ENCODE assay signal across 9 cellular contexts in the genomic region with DNA sequence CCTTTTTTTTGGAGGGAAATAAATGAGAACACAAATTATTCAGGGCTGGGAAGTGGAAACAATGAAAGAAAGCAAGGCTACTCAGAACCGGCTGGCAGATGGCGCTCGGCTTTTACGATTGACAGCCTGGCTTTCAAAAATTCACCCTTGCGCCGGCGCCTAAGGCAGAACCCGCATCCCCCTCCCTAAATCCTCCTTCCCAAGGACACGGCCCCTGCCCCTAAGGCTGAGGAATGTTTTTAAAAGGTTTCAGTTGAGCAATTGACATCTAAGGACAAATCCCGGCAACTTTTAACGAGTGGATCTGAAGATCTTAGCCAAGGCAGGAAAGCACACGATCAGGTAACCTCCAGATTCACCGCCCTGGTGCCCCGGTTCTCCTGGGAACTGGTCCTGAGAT. TPM values are rescaled to one million over a fixed set of nuclear protein-coding genes. Genes with fewer than 3 reads are reported as not detected.
DNase-seq lines count a peak whose midpoint lies in the region; TF ChIP-seq lines count a peak whose summit lies in the region.
"Had no signal": no experiment of that assay in that cellular context is flagged by ENCODE, and none has a peak within 500 bp of the region (broad histone marks: within the 10 kb centered on the region; RNA-seq: fewer than 3 reads in every experiment).

No MANE protein-coding gene starts in this region.

- H3K4me3 ChIP-seq in dorsolateral prefrontal cortex (peak overlapping the region in 1 of 59 donors; percentile 19), vagina (no peak overlapping the region)

- TF ChIP-seq CTCF in dorsolateral prefrontal cortex (IDR thresholded peaks at IDR 0.05 in 54 of 56, conservative IDR thresholded peaks at IDR 0.05 in 2 of 56; ENCODE audit: low read depth in 1 of 56, partially characterized antibody in 56 of 56): peak in 53 of 56 donors; percentile 28 to 77 (median 54)
- TF ChIP-seq CTCF in progenitor cell of endocrine pancreas (IDR thresholded peaks at IDR 0.05; ENCODE audit: unreplicated experiment): peak; percentile 48
- TF ChIP-seq CTCF in vagina (IDR thresholded peaks at IDR 0.05): no peak

- no peak overlapping the region for H3K27ac Mint-ChIP-seq in progenitor cell of endocrine pancreas
- H3K27ac Mint-ChIP-seq: activated CD8-positive, alpha-beta memory T cell treated with anti-CD3 and anti-CD28 coated beads, Interleukin-2, amount 10 ng/mL, durations not matched to agents 7 days and 5 days had no signal

- peak; percentile 29 for DNase-seq in DMS53 (lab: John Stamatoyannopoulos, UW)
- no peak for DNase-seq in DMS53 treated with DMSO at 0.1 percent for 48 hours (lab: John Stamatoyannopoulos, UW; ENCODE audit: unreplicated experiment)
- DNase-seq in NCI-H69 (lab: John Stamatoyannopoulos, UW): peak; percentile 1
- DNase-seq in dorsolateral prefrontal cortex: peak in 1 of 10 donors; percentile 58
- no peak for DNase-seq in progenitor cell of endocrine pancreas (ENCODE audit: low spot score, unreplicated experiment)
- DNase-seq in epidermal melanocyte (ENCODE audit: insufficient read length, low spot score): no peak
- no peak for DNase-seq in vagina (ENCODE audit: extremely low spot score in 2 of 2)
- DNase-seq in DMS79 treated with DMSO at 0.1 percent for 48 hours (lab: John Stamatoyannopoulos, UW): no peak
- DNase-seq: activated CD8-positive, alpha-beta memory T cell treated with anti-CD3 and anti-CD28 coated beads, Interleukin-2, amount 10 ng/mL, durations not matched to agents 7 days and 5 days had no signal

- peaks cover 3% of the 10 kb centered on the region for H3K4me1 Mint-ChIP-seq in progenitor cell of endocrine pancreas (ENCODE audit: low read depth)

- peaks cover 5% of the 10 kb centered on the region for H3K4me1 ChIP-seq in vagina

- H3K27ac ChIP-seq in dorsolateral prefrontal cortex (no peak overlapping the region), vagina (no peak overlapping the region)

- no peaks in the 10 kb centered on the region for H3K36me3 ChIP-seq in vagina

- intact Hi-C loops in dorsolateral prefrontal cortex (cut with DNase I): loop anchor here (2.0 kb wide), 3 partner anchors 340 to 536 kb away; no protein-coding TSS in a partner anchor
- intact Hi-C loops in vagina (cut with DNase I): no loop called here

- H3K4me3 Mint-ChIP-seq in progenitor cell of endocrine pancreas (ENCODE audit: low read depth): no peak overlapping the region
- H3K4me3 Mint-ChIP-seq: activated CD8-positive, alpha-beta memory T cell treated with anti-CD3 and anti-CD28 coated beads, Interleukin-2, amount 10 ng/mL, durations not matched to agents 7 days and 5 days had no signal

- H3K27me3 ChIP-seq in dorsolateral prefrontal cortex (peaks cover 0 to 6% (median 0%) of the 10 kb centered on the region in 45 donors), vagina (no peaks in the 10 kb centered on the region)

- no peaks in the 10 kb centered on the region for H3K9me3 Mint-ChIP-seq in progenitor cell of endocrine pancreas (ENCODE audit: low read depth)

- no peak for TF ChIP-seq POLR2A in vagina (IDR thresholded peaks at IDR 0.05)

- no peaks in the 10 kb centered on the region for H3K9me3 ChIP-seq in vagina

- no peaks in the 10 kb centered on the region for H3K36me3 Mint-ChIP-seq in progenitor cell of endocrine pancreas (ENCODE audit: insufficient read depth)
- H3K36me3 Mint-ChIP-seq: activated CD8-positive, alpha-beta memory T cell treated with anti-CD3 and anti-CD28 coated beads, Interleukin-2, amount 10 ng/mL, durations not matched to agents 7 days and 5 days had no signal

- H3K27me3 Mint-ChIP-seq in progenitor cell of endocrine pancreas: peaks cover 20% of the 10 kb centered on the region

RNA-seq across cellular contexts. Expression of a gene that starts 16.3 kb away (rescaled TPM):
- 1,000 to 10,000 TPM in 119 of 120 experiments, 100 to 1,000 TPM in 1; 843 to 2,758 (median 1,845) TPM for total RNA-seq in dorsolateral prefrontal cortex
- 1,570 and 1,613 TPM in 2 replicates for total RNA-seq in progenitor cell of endocrine pancreas
- 875 TPM for total RNA-seq in vagina

RNA-seq across cellular contexts. Expression of a gene that starts 18.1 kb away (rescaled TPM):
- total RNA-seq in dorsolateral prefrontal cortex (1 to 10 TPM in 36 of 120 experiments, under 1 TPM in 76, not detected in 8; 0.19 to 2.7 (median 0.78) TPM), progenitor cell of endocrine pancreas (4.3 and 4.4 TPM in 2 replicates), vagina (not detected)

Comparison
In these comparisons a context has a peak if more than half of its experiments do, and no peak if none do; other contexts are left out.
1. DNase-seq: peak in DMS53 (single experiment) and NCI-H69 (single experiment); none in DMS53 treated with DMSO at 0.1 percent for 48 hours (single experiment), progenitor cell of endocrine pancreas (single experiment), epidermal melanocyte (single experiment), vagina (0 of 2) and DMS79 treated with DMSO at 0.1 percent for 48 hours (single experiment).
2. CTCF ChIP-seq: peak in dorsolateral prefrontal cortex (53 of 56) and progenitor cell of endocrine pancreas (single experiment); none in vagina (0 of 3).